In genomic region chr1:145828368-145829016, GRCh38 we compare ENCODE assay signal across 18 cellular contexts. TPM values are rescaled to one million over a fixed set of nuclear protein-coding genes. Genes with fewer than 3 reads are reported as not detected.
A peak's percentile ranks its signal among the peaks of the same experiment; 100 is the strongest.
DNase-seq lines count a peak whose midpoint lies in the region; ATAC-seq and TF ChIP-seq lines count a peak whose summit lies in the region.
"Had no signal": no experiment of that assay in that cellular context is flagged by ENCODE, and none has a peak within 500 bp of the region (broad histone marks: within the 10 kb centered on the region; RNA-seq: fewer than 3 reads in every experiment).

No MANE protein-coding gene starts in this region.

- H3K9me3 ChIP-seq in WERI-Rb-1 (ENCODE audit: severe bottlenecking) (no peaks in the 10 kb centered on the region), upper lobe of right lung (no peaks in the 10 kb centered on the region)
- H3K9me3 ChIP-seq: HAP-1, heart left ventricle, spleen, uterus had no signal

- peaks cover 14% of the 10 kb centered on the region for H3K4me1 ChIP-seq in upper lobe of right lung
- H3K4me1 ChIP-seq: uterus had no signal

- H3K4me1 Mint-ChIP-seq in activated CD4-positive, alpha-beta T cell treated with anti-CD3 and anti-CD28 coated beads, Interleukin-2, amount 10 ng/mL, durations not matched to agents 24 days and 14 days, result peaks cover 41% of the 10 kb centered on the region
- peaks cover 24% of the 10 kb centered on the region for H3K4me1 Mint-ChIP-seq in chondrocyte (ENCODE audit: low read depth)

- peak overlapping the region; percentile 10 for H3K4me3 Mint-ChIP-seq in activated CD4-positive, alpha-beta T cell treated with anti-CD3 and anti-CD28 coated beads, Interleukin-2, amount 10 ng/mL, durations not matched to agents 24 days and 14 days
- no peak overlapping the region for H3K4me3 Mint-ChIP-seq in chondrocyte (ENCODE audit: unreplicated experiment)

- H3K36me3 Mint-ChIP-seq in activated CD4-positive, alpha-beta T cell treated with anti-CD3 and anti-CD28 coated beads, Interleukin-2, amount 10 ng/mL, durations not matched to agents 24 days and 14 days (ENCODE audit: low read depth), result peaks cover 68% of the 10 kb centered on the region
- H3K36me3 Mint-ChIP-seq in chondrocyte (ENCODE audit: low read depth), result peaks cover 48% of the 10 kb centered on the region

- H3K27ac Mint-ChIP-seq in activated CD4-positive, alpha-beta T cell treated with anti-CD3 and anti-CD28 coated beads, Interleukin-2, amount 10 ng/mL, durations not matched to agents 24 days and 14 days, result peak overlapping the region; percentile 71
- H3K27ac Mint-ChIP-seq in chondrocyte (ENCODE audit: unreplicated experiment), result peak overlapping the region; percentile 75

- no peaks in the 10 kb centered on the region for H3K9me3 Mint-ChIP-seq in activated CD4-positive, alpha-beta T cell treated with anti-CD3 and anti-CD28 coated beads, Interleukin-2, amount 10 ng/mL, durations not matched to agents 24 days and 14 days
- H3K9me3 Mint-ChIP-seq in chondrocyte (ENCODE audit: low read depth), result no peaks in the 10 kb centered on the region

- H3K4me3 ChIP-seq in WERI-Rb-1 (ENCODE audit: low read depth, low read length) (no peak overlapping the region), upper lobe of right lung (no peak overlapping the region)
- H3K4me3 ChIP-seq: cardiac muscle cell, HAP-1, heart left ventricle, spleen, uterus had no signal

- intact Hi-C loops in activated CD4-positive, alpha-beta T cell treated with anti-CD3 and anti-CD28 coated beads, Interleukin-2, amount 10 ng/mL, durations not matched to agents 24 days and 14 days (cut with micrococcal nuclease), result loop anchor here (10.0 kb wide), 1 partner anchor 54 kb away; no protein-coding TSS in a partner anchor
- intact Hi-C loops in upper lobe of right lung (cut with DNase I), result no loop called here

- H3K36me3 ChIP-seq in WERI-Rb-1 (peaks cover 90% of the 10 kb centered on the region), upper lobe of right lung (peaks cover 78% of the 10 kb centered on the region)
- H3K36me3 ChIP-seq: uterus had no signal

- H3K27ac ChIP-seq in WERI-Rb-1 (peak overlapping the region; percentile 60), upper lobe of right lung (no peak overlapping the region)
- H3K27ac ChIP-seq: C4-2B, cardiac muscle cell, heart left ventricle, spleen, uterus had no signal

- H3K27me3 Mint-ChIP-seq in activated CD4-positive, alpha-beta T cell treated with anti-CD3 and anti-CD28 coated beads, Interleukin-2, amount 10 ng/mL, durations not matched to agents 24 days and 14 days, result no peaks in the 10 kb centered on the region
- H3K27me3 Mint-ChIP-seq in chondrocyte (ENCODE audit: low read depth), result no peaks in the 10 kb centered on the region

- TF ChIP-seq CTCF in GM13976 (IDR thresholded peaks at IDR 0.05; ENCODE audit: borderline replicate concordance, control extremely low read depth, extremely low read depth, insufficient read depth, missing control alignments), result no peak
- no peak for TF ChIP-seq CTCF in WERI-Rb-1 (IDR thresholded peaks at IDR 0.05; ENCODE audit: low read depth, low read length)
- no peak for TF ChIP-seq CTCF in chondrocyte (IDR thresholded peaks at IDR 0.05)
- TF ChIP-seq CTCF in upper lobe of right lung (IDR thresholded peaks at IDR 0.05), result no peak

- no peak for DNase-seq in activated CD4-positive, alpha-beta T cell treated with anti-CD3 and anti-CD28 coated beads, Interleukin-2, amount 10 ng/mL, durations not matched to agents 24 days and 14 days
- no peak for DNase-seq in activated CD4-positive, alpha-beta T cell treated with anti-CD3 and anti-CD28 coated beads, Interleukin-2, amount 50 U/mL, for 4 hours
- peak; percentile 63 for DNase-seq in GM13976 (ENCODE audit: low spot score)
- DNase-seq in WERI-Rb-1, result no peak
- no peak for DNase-seq in chondrocyte (ENCODE audit: low spot score)
- no peak for DNase-seq in DMS79 treated with DMSO at 0.1 percent for 48 hours (lab: John Stamatoyannopoulos, UW)
- DNase-seq in NCI-H187 treated with DMSO at 0.1 percent for 48 hours (lab: John Stamatoyannopoulos, UW), result no peak
- no peak for DNase-seq in upper lobe of right lung
- DNase-seq: heart left ventricle, mesenchymal stem cell, NCI-H1694, NCI-H446 treated with DMSO at 0.1 percent for 48 hours, spleen, T-helper 9 cell, uterus had no signal

- no peak for ATAC-seq in upper lobe of right lung
- ATAC-seq: heart left ventricle had no signal

- H3K27me3 ChIP-seq in WERI-Rb-1 (ENCODE audit: insufficient read depth, low read depth, severe bottlenecking) (no peaks in the 10 kb centered on the region), upper lobe of right lung (no peaks in the 10 kb centered on the region)
- H3K27me3 ChIP-seq: cardiac muscle cell, heart left ventricle, spleen, uterus had no signal

- in situ Hi-C loops in GM13976 (cut with MboI; ENCODE audit: low sequenced_read_pairs, unreplicated experiment), result loop anchor here (5.0 kb wide), 1 partner anchor 51 kb away; no protein-coding TSS in a partner anchor

RNA-seq across cellular contexts. Expression of gene POLR3C, which starts 4.5 kb away (rescaled TPM):
- 35.0 and 39.0 TPM in 2 replicates for total RNA-seq in activated CD4-positive, alpha-beta T cell treated with anti-CD3 and anti-CD28 coated beads, Interleukin-2, amount 10 ng/mL, durations not matched to agents 24 days and 14 days
- 28.3 to 31.3 TPM (median 30.7 TPM) in 3 replicates for total RNA-seq in chondrocyte
- 29.1 TPM for total RNA-seq in upper lobe of right lung

RNA-seq across cellular contexts. Expression of gene RNF115, which starts 4.6 kb away (rescaled TPM):
- 14.1 and 15.5 TPM in 2 replicates for total RNA-seq in activated CD4-positive, alpha-beta T cell treated with anti-CD3 and anti-CD28 coated beads, Interleukin-2, amount 10 ng/mL, durations not matched to agents 24 days and 14 days
- total RNA-seq in chondrocyte, result 12.7 to 16.4 TPM (median 13.0 TPM) in 3 replicates
- 15.8 TPM for total RNA-seq in upper lobe of right lung

RNA-seq across cellular contexts. Expression of gene NUDT17, which starts 16.9 kb away (rescaled TPM):
- total RNA-seq in activated CD4-positive, alpha-beta T cell treated with anti-CD3 and anti-CD28 coated beads, Interleukin-2, amount 10 ng/mL, durations not matched to agents 24 days and 14 days, result 2.5 and 3.4 TPM in 2 replicates
- total RNA-seq in chondrocyte (3.8 to 7.3 TPM (median 6.5 TPM) in 3 replicates), upper lobe of right lung (1.8 TPM)

RNA-seq across cellular contexts. Expression of gene PIAS3, which starts 30.4 kb away (rescaled TPM):
- total RNA-seq in activated CD4-positive, alpha-beta T cell treated with anti-CD3 and anti-CD28 coated beads, Interleukin-2, amount 10 ng/mL, durations not matched to agents 24 days and 14 days, result 19.1 and 20.2 TPM in 2 replicates
- 57.1 to 58.5 TPM (median 57.1 TPM) in 3 replicates for total RNA-seq in chondrocyte
- 29.2 TPM for total RNA-seq in upper lobe of right lung

RNA-seq across cellular contexts. Expression of gene ANKRD35, which starts 57.2 kb away (rescaled TPM):
- 0.40 TPM in 2 replicates for total RNA-seq in activated CD4-positive, alpha-beta T cell treated with anti-CD3 and anti-CD28 coated beads, Interleukin-2, amount 10 ng/mL, durations not matched to agents 24 days and 14 days
- total RNA-seq in chondrocyte (not detected in 3 replicates), upper lobe of right lung (1.6 TPM)
- total RNA-seq: cardiac muscle cell had no signal
